In the genomic region with DNA sequence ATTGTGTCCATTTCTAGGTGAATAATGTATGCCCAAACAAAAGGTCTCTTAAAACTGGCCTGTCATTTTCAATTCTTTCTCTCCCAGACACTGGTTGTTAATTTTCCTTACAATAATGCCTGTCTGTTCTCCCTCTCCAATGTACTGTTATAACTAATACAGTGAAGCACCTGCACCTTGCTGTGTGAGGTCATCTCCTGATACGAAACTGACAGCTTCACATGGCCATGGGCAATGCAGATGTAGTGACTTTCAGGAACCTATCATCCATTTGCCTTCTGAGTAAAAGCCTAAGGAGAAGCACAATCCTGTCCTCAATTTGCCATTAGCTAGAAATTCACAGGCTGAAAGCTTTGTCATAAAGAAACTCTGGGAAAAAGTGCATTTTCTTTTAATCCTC, we compare ENCODE assay signal across 26 cellular contexts.
"Had no signal": no experiment of that assay in that cellular context is flagged by ENCODE, and none has a peak within 500 bp of the region (broad histone marks: within the 10 kb centered on the region; RNA-seq: fewer than 3 reads in every experiment).

No MANE protein-coding gene starts in this region.

- DNase-seq: dermis blood vessel endothelial cell; effector memory CD4-positive, alpha-beta T cell; foreskin keratinocyte; heart left ventricle; kidney; left lung; mesenchymal stem cell; mucosa of descending colon; naive B cell; right cardiac atrium; sigmoid colon; stimulated activated CD4-positive, alpha-beta T cell treated with anti-CD3 and anti-CD28 coated beads, Interleukin-2, amount 100 ng/mL, for 24 hours; stimulated activated CD4-positive, alpha-beta T cell treated with anti-CD3 and anti-CD28 coated beads, Interleukin-4, amount 100 ng/mL, for 24 hours; stimulated activated naive CD4-positive, alpha-beta T cell treated with Interleukin-2 at 50 U/mL for 16 hours; stomach; thyroid gland; trophoblast cell had no signal

- H3K4me3 Mint-ChIP-seq: mesothelial cell of epicardium; naive B cell; natural killer cell treated with Interleukin-12 subunit alpha and Interleukin-12 subunit beta and Interleukin-15 and Interleukin-18, amount 100 ng/mL, for 72 hours; neural progenitor cell; stimulated activated effector memory CD8-positive, alpha-beta T cell treated with anti-CD3 and anti-CD28 coated beads, Interleukin-12 subunit alpha, Interleukin-12 subunit beta, amount 100 ng/mL, for 72 hours had no signal

- H3K36me3 ChIP-seq: esophagus muscularis mucosa, gastroesophageal sphincter, heart left ventricle, left lung, neural progenitor cell, prostate gland, sigmoid colon, stomach, thyroid gland, vagina had no signal

- H3K27me3 Mint-ChIP-seq: naive B cell; natural killer cell treated with Interleukin-12 subunit alpha and Interleukin-12 subunit beta and Interleukin-15 and Interleukin-18, amount 100 ng/mL, for 72 hours had no signal

- H3K4me1 Mint-ChIP-seq: mesothelial cell of epicardium; naive B cell; neural progenitor cell; stimulated activated effector memory CD8-positive, alpha-beta T cell treated with anti-CD3 and anti-CD28 coated beads, Interleukin-12 subunit alpha, Interleukin-12 subunit beta, amount 100 ng/mL, for 72 hours had no signal

- H3K4me1 ChIP-seq: esophagus muscularis mucosa, foreskin keratinocyte, gastroesophageal sphincter, heart left ventricle, left lung, neural progenitor cell, prostate gland, sigmoid colon, stomach, thyroid gland, vagina had no signal

- H3K36me3 Mint-ChIP-seq: mesothelial cell of epicardium; naive B cell; neural progenitor cell; stimulated activated effector memory CD8-positive, alpha-beta T cell treated with anti-CD3 and anti-CD28 coated beads, Interleukin-12 subunit alpha, Interleukin-12 subunit beta, amount 100 ng/mL, for 72 hours had no signal

- H3K9me3 ChIP-seq: gastroesophageal sphincter, prostate gland, sigmoid colon, thyroid gland, vagina had no signal

- H3K27ac Mint-ChIP-seq: mesothelial cell of epicardium; naive B cell; natural killer cell treated with Interleukin-12 subunit alpha and Interleukin-12 subunit beta and Interleukin-15 and Interleukin-18, amount 100 ng/mL, for 72 hours; neural progenitor cell; stimulated activated effector memory CD8-positive, alpha-beta T cell treated with anti-CD3 and anti-CD28 coated beads, Interleukin-12 subunit alpha, Interleukin-12 subunit beta, amount 100 ng/mL, for 72 hours had no signal

- H3K4me3 ChIP-seq: esophagus muscularis mucosa, gastroesophageal sphincter, heart left ventricle, hepatocyte, left lung, mucosa of descending colon, neural progenitor cell, prostate gland, sigmoid colon, stomach, thyroid gland, vagina had no signal

- ATAC-seq: foreskin keratinocyte; gastroesophageal sphincter; heart left ventricle; left lung; mucosa of descending colon; natural killer cell treated with Interleukin-12 subunit alpha and Interleukin-12 subunit beta and Interleukin-15 and Interleukin-18, amount 100 ng/mL, for 72 hours; right cardiac atrium; stimulated activated effector memory CD8-positive, alpha-beta T cell treated with anti-CD3 and anti-CD28 coated beads, Interleukin-12 subunit alpha, Interleukin-12 subunit beta, amount 100 ng/mL, for 72 hours had no signal

- H3K27me3 ChIP-seq: esophagus muscularis mucosa, foreskin keratinocyte, gastroesophageal sphincter, heart left ventricle, hepatocyte, left lung, neural progenitor cell, sigmoid colon, stomach, thyroid gland, vagina had no signal
